Comparison of ENCODE assay signal across 8 cellular contexts in genomic region chr6:116101298-116101718, GRCh38. TPM values are rescaled to one million over a fixed set of nuclear protein-coding genes. Genes with fewer than 3 reads are reported as not detected.
A peak's percentile ranks its signal among the peaks of the same experiment; 100 is the strongest.
DNase-seq lines count a peak whose midpoint lies in the region; ATAC-seq and TF ChIP-seq lines count a peak whose summit lies in the region.

No MANE protein-coding gene starts in this region.

- H3K79me2 ChIP-seq in neural progenitor cell (ENCODE audit: low read depth): peaks cover 52% of the 10 kb centered on the region

- TF ChIP-seq CTCF in neural progenitor cell (IDR thresholded peaks at IDR 0.05): no peak

- ATAC-seq in HG03460 (IDR thresholded peaks at IDR 0.05; ENCODE audit: unreplicated experiment) (no peak), HG02885 (IDR thresholded peaks at IDR 0.05; ENCODE audit: poor library complexity, unreplicated experiment) (no peak)

- peak overlapping the region; percentile 84 for H3K27ac ChIP-seq in effector memory CD4-positive, alpha-beta T cell (ENCODE audit: insufficient read depth, low read length, poor library complexity, severe bottlenecking)
- H3K27ac ChIP-seq in neural progenitor cell: peak overlapping the region; percentile 94

- H3K36me3 Mint-ChIP-seq in neural progenitor cell: peaks cover 5% of the 10 kb centered on the region

- H3K4me3 ChIP-seq in effector memory CD4-positive, alpha-beta T cell (ENCODE audit: insufficient read depth, low read depth, low read length, poor library complexity, severe bottlenecking): peak overlapping the region; percentile 91
- peak overlapping the region; percentile 85 for H3K4me3 ChIP-seq in neural progenitor cell

- H4K20me1 ChIP-seq in neural progenitor cell (ENCODE audit: low read depth): no peaks in the 10 kb centered on the region

- DNase-seq in RKO (ENCODE audit: low spot score) (peak; percentile 82), neural progenitor cell (ENCODE audit: low spot score) (no peak), kidney glomerular epithelial cell (lab: John Stamatoyannopoulos, UW) (no peak)
- DNase-seq in effector memory CD4-positive, alpha-beta T cell: no peak
- DNase-seq in effector CD8-positive, alpha-beta T cell (lab: John Stamatoyannopoulos, UW): no peak

- H3K27me3 Mint-ChIP-seq in neural progenitor cell (ENCODE audit: insufficient read depth, low read depth): peaks cover 7% of the 10 kb centered on the region

- no peaks in the 10 kb centered on the region for H3K27me3 ChIP-seq in effector memory CD4-positive, alpha-beta T cell (replicated peaks; ENCODE audit: control insufficient read depth, insufficient read depth, low read length, poor library complexity, severe bottlenecking)
- H3K27me3 ChIP-seq in neural progenitor cell: peaks cover 7% of the 10 kb centered on the region

- peaks cover 20% of the 10 kb centered on the region for H3K4me1 Mint-ChIP-seq in neural progenitor cell

- H3K27ac Mint-ChIP-seq in neural progenitor cell: peak overlapping the region; percentile 88

- H3K9me3 ChIP-seq in ES-I3 (ENCODE audit: control insufficient read depth, insufficient read depth, low read length): peaks cover 4% of the 10 kb centered on the region; the same call in 1 of the 2 replicates
- no peaks in the 10 kb centered on the region for H3K9me3 ChIP-seq in effector memory CD4-positive, alpha-beta T cell (ENCODE audit: control insufficient read depth, low read length)
- no peaks in the 10 kb centered on the region for H3K9me3 ChIP-seq in neural progenitor cell (ENCODE audit: low read depth)

- peak overlapping the region; percentile 95 for H3K4me3 Mint-ChIP-seq in neural progenitor cell

- peak overlapping the region; percentile 92 for H2AFZ ChIP-seq in neural progenitor cell (replicated peaks)

- H3K4me1 ChIP-seq in ES-I3 (ENCODE audit: insufficient read depth, low read length) (0 out of 2 replicates have a peak, but pooled peaks cover 15% of the 10 kb centered on the region), neural progenitor cell (peaks cover 42% of the 10 kb centered on the region)
- H3K4me1 ChIP-seq in effector memory CD4-positive, alpha-beta T cell (ENCODE audit: control insufficient read depth, insufficient read depth, low read length, poor library complexity, severe bottlenecking): peaks cover 26% of the 10 kb centered on the region

- H3K36me3 ChIP-seq in ES-I3 (ENCODE audit: insufficient read depth, low read length) (0 out of 2 replicates have a peak, but pooled peaks cover 2% of the 10 kb centered on the region), neural progenitor cell (no peaks in the 10 kb centered on the region)
- no peaks in the 10 kb centered on the region for H3K36me3 ChIP-seq in effector memory CD4-positive, alpha-beta T cell (ENCODE audit: control insufficient read depth, insufficient read depth, low read length)

- peaks cover 26% of the 10 kb centered on the region for H3F3A ChIP-seq in neural progenitor cell (ENCODE audit: low read depth)

- H3K9ac ChIP-seq in ES-I3 (ENCODE audit: low read depth, low read length) (peak overlapping the region; percentile 86), neural progenitor cell (peak overlapping the region; percentile 68)

- H3K9me3 Mint-ChIP-seq in neural progenitor cell: peaks cover 6% of the 10 kb centered on the region

- H3K4me2 ChIP-seq in neural progenitor cell: peak overlapping the region; percentile 87

RNA-seq across cellular contexts. Expression of gene NT5DC1, which starts 0.7 kb away (rescaled TPM):
- 19.3 and 21.6 TPM in 2 replicates for total RNA-seq in neural progenitor cell (ENCODE audit: low replicate concordance)

RNA-seq across cellular contexts. Expression of gene COL10A1, which starts 24.6 kb away (rescaled TPM):
- not detected in 2 replicates for total RNA-seq in neural progenitor cell (ENCODE audit: low replicate concordance)

RNA-seq across cellular contexts. Expression of gene FRK, which starts 40.6 kb away (rescaled TPM):
- total RNA-seq in neural progenitor cell (ENCODE audit: low replicate concordance): 0.11 and 0.15 TPM in 2 replicates
